In genomic region chr3:120450914-120451669, GRCh38 we compare ENCODE assay signal across 8 cellular contexts. TPM values are rescaled to one million over a fixed set of nuclear protein-coding genes. Genes with fewer than 3 reads are reported as not detected.
DNase-seq lines count a peak whose midpoint lies in the region; ATAC-seq, FAIRE-seq and TF ChIP-seq lines count a peak whose summit lies in the region.

Gene FSTL1 (minus strand): TSS chr3:120450992. CDS start chr3:120450746, 246 bp downstream.

- POLR2A ChIA-PET in GM12878 (lab: Charles Lee) = no interaction called here

- RAD21 ChIA-PET in GM12878 (lab: Charles Lee; ENCODE audit: unreplicated experiment) = no interaction called here

- DNase-seq in AG10803 (ENCODE audit: low read depth) = peak; percentile 83
- DNase-seq in HL-60 (ENCODE audit: low read depth in 1 of 2, low spot score in 1 of 2) = no peak
- DNase-seq in GM12878 (ENCODE audit: low read depth, low spot score) = no peak
- DNase-seq in iPS DF 6.9 (ENCODE audit: low read depth, low spot score) = no peak
- no peak for DNase-seq in renal cortical epithelial cell (ENCODE audit: low read depth)
- DNase-seq in DMS153 (lab: John Stamatoyannopoulos, UW) = no peak
- no peak for DNase-seq in NCI-H187 (lab: John Stamatoyannopoulos, UW)

- ATAC-seq in GM12878 (no peak), GM21786 (IDR thresholded peaks at IDR 0.05; ENCODE audit: unreplicated experiment) (no peak)

- SMC1A ChIA-PET in GM12878 (lab: Charles Lee; ENCODE audit: uncharacterized antibody, unreplicated experiment) = no interaction called here

- H3K36me3 ChIP-seq in GM12878 (ENCODE audit: control insufficient read depth in 2 of 2, insufficient read depth in 2 of 2, low read length in 1 of 2) = no peaks in the 10 kb centered on the region
- H3K36me3 ChIP-seq in iPS DF 6.9 (ENCODE audit: control insufficient read depth, insufficient read depth, low read length) = no peaks in the 10 kb centered on the region

- no peak for TF ChIP-seq EP300 in GM12878 (IDR thresholded peaks at IDR 0.05; ENCODE audit: borderline replicate concordance in 1 of 2, control insufficient read depth in 1 of 2, low read depth in 2 of 2, low read length in 2 of 2)

- no peak for TF ChIP-seq CTCF in AG10803 (conservative IDR thresholded peaks at IDR 0.05; ENCODE audit: low read length)
- no peak for TF ChIP-seq CTCF in HL-60 (IDR thresholded peaks at IDR 0.05; ENCODE audit: insufficient read depth, low read length)
- no peak for TF ChIP-seq CTCF in GM12878 (IDR thresholded peaks at IDR 0.05 in 2 of 3, conservative IDR thresholded peaks at IDR 0.05 in 1 of 3; ENCODE audit: control insufficient read depth in 2 of 3, extremely low read depth in 1 of 3, insufficient read depth in 1 of 3, low read depth in 3 of 3, low read length in 3 of 3)

- FAIRE-seq in GM12878 (lab: Jason Lieb, UNC) = no peak

- in situ Hi-C loops in GM12878 (cut with MboI) = no loop called here

- peak; percentile 46; the same call in 1 of the 2 replicates for TF ChIP-seq POLR2A in GM12878 (IDR thresholded peaks at IDR 0.05; ENCODE audit: low read depth, low read length)

- no TSS peak for BruUV-seq in GM12878 (replicated peaks; lab: Mats Ljungman, UMichigan)

- H3K4me2 ChIP-seq in GM12878 (ENCODE audit: control insufficient read depth, insufficient read depth) = peak within 1 kb of the TSS; percentile 60

- no peak for TF ChIP-seq RAD21 in GM12878 (IDR thresholded peaks at IDR 0.05; ENCODE audit: insufficient read depth, low read depth, low read length)

- CTCF ChIA-PET in GM12878 (lab: Yijun Ruan, JAX) = no interaction called here

- intact Hi-C loops in GM12878 (cut with micrococcal nuclease; ENCODE audit: unreplicated experiment) = no loop called here

- H2AFZ ChIP-seq in GM12878 (ENCODE audit: control insufficient read depth, low read depth, low read length) = no peak within 1 kb of the TSS; the same call in 1 of the 2 replicates

- H3K27me3 ChIP-seq in HL-60 (ENCODE audit: insufficient read depth, poor library complexity, severe bottlenecking) (peaks cover 32% of the 10 kb centered on the region), GM12878 (replicated peaks in 1 of 2; ENCODE audit: control insufficient read depth in 2 of 2, insufficient read depth in 2 of 2, low read length in 1 of 2) (peaks cover 9 to 17% of the 10 kb centered on the region in 2 experiments), iPS DF 6.9 (ENCODE audit: control insufficient read depth, insufficient read depth, low read length) (no peaks in the 10 kb centered on the region)

- no peak within 1 kb of the TSS for H3K9ac ChIP-seq in GM12878 (ENCODE audit: control insufficient read depth, insufficient read depth, low read length)

- 42% methylated on average over 38 of the region's 67 CpGs for whole genome bisulfite sequencing in GM12878 (ENCODE audit: insufficient coverage, insufficient replicate concordance, low lambda C conversion rate, missing lambda C conversion rate)
- no CpG with 5 or more reads among the region's 67 CpGs for WGBS in iPS DF 6.9 (ENCODE audit: insufficient coverage, insufficient read length)

- H3K4me1 ChIP-seq in GM12878 (ENCODE audit: control insufficient read depth, insufficient read depth, low read length) = no peaks in the 10 kb centered on the region
- H3K4me1 ChIP-seq in iPS DF 6.9 (ENCODE audit: control insufficient read depth, insufficient read depth, low read length) = peaks cover 8% of the 10 kb centered on the region; the same call in 1 of the 2 replicates

- H3K27ac ChIP-seq in HL-60 (replicated peaks) = no peak within 1 kb of the TSS
- H3K27ac ChIP-seq in GM12878 (ENCODE audit: control insufficient read depth, insufficient read depth) = no peak within 1 kb of the TSS
- no peak within 1 kb of the TSS for H3K27ac ChIP-seq in iPS DF 6.9 (ENCODE audit: low read length)

- H3K9me3 ChIP-seq in GM12878 (replicated peaks; ENCODE audit: control insufficient read depth, insufficient read depth, low read length) = no peaks in the 10 kb centered on the region
- no peaks in the 10 kb centered on the region for H3K9me3 ChIP-seq in iPS DF 6.9 (ENCODE audit: control insufficient read depth, insufficient read depth, low read length)

- H3K79me2 ChIP-seq in GM12878 (ENCODE audit: control insufficient read depth, insufficient read depth, low read length) = no peaks in the 10 kb centered on the region

- H4K20me1 ChIP-seq in GM12878 (ENCODE audit: control insufficient read depth, insufficient read depth) = no peaks in the 10 kb centered on the region

- H3K4me3 ChIP-seq in AG10803 (ENCODE audit: low read length) (peak within 1 kb of the TSS; percentile 87), HL-60 (replicated peaks; ENCODE audit: insufficient read depth, low read length) (peak within 1 kb of the TSS; percentile 48), GM12878 (peak within 1 kb of the TSS; percentile 47; the same call in 1 of the 2 replicates), iPS DF 6.9 (ENCODE audit: low read length) (peak within 1 kb of the TSS; percentile 83)

TF ChIP-seq in GM12878, 131 proteins besides CTCF, POLR2A, EP300 and RAD21:
- TF ChIP-seq HDAC2 (IDR thresholded peaks at IDR 0.05) (no peak), POLR2AphosphoS5 (IDR thresholded peaks at IDR 0.05; ENCODE audit: low read length) (no peak), TCF3 (IDR thresholded peaks at IDR 0.05; ENCODE audit: borderline replicate concordance, insufficient read depth, low read depth, low read length) (no peak), SIX5 (IDR thresholded peaks at IDR 0.05; ENCODE audit: low read depth, low read length, severe bottlenecking) (no peak), NR2C2 (IDR thresholded peaks at IDR 0.05; ENCODE audit: borderline replicate concordance, control insufficient read depth, insufficient read length, low read depth) (no peak), JUND (IDR thresholded peaks at IDR 0.05; ENCODE audit: low read depth, low read length) (no peak), IRF3 (IDR thresholded peaks at IDR 0.05) (no peak), SUPT20H (IDR thresholded peaks at IDR 0.05; ENCODE audit: borderline replicate concordance, control insufficient read depth, low read depth, low read length) (no peak), TCF12 (IDR thresholded peaks at IDR 0.05; ENCODE audit: low read depth, low read length) (no peak), SMC3 (IDR thresholded peaks at IDR 0.05; ENCODE audit: borderline replicate concordance, low read length) (no peak)
TF ChIP-seq in GM12878: peak in this region for 0.

RNA-seq across cellular contexts. Expression of gene FSTL1, which starts in this region (rescaled TPM):
- total RNA-seq in GM12878 (2013; cell fraction: nucleolus; rRNA removed) = 0.15 and 0.24 TPM in 2 replicates
- total RNA-seq in GM12878 (2014; rRNA removed) = 0.06 and 0.27 TPM in 2 replicates
- total RNA-seq in GM12878 (2014; rRNA removed; fragmentation: Illumina TruSeq; extraction: Trizol) = not detected in 2 replicates
- 1.0 and 1.7 TPM in 2 replicates for total RNA-seq in GM12878 (2021)
- polyA plus RNA-seq in GM12878 (2011; ENCODE audit: low read depth) = 0.12 TPM
- polyA plus RNA-seq in GM12878 (2011; rRNA removed) = 0.18 and 0.35 TPM in 2 replicates
- 0.04 and 0.07 TPM in 2 replicates for polyA plus RNA-seq in GM12878 (2011; cell fraction: cytosol; rRNA removed)
- polyA plus RNA-seq in GM12878 (2011; cell fraction: nucleus; rRNA removed) = 0.15 and 0.43 TPM in 2 replicates
- 0.07 and 0.10 TPM in 2 replicates for polyA plus RNA-seq in GM12878 (2012)
- 0.19 TPM in 1 of 2 replicates, not detected in the other for polyA plus RNA-seq in GM12878 (2014; fragmentation: Illumina TruSeq; extraction: Trizol)
- polyA plus RNA-seq in GM12878 (2014; fragmentation: Nextera tagmentation; extraction: Ambion mirVana) = not detected
- not detected in 2 replicates for polyA plus RNA-seq in GM12878 (2014; rRNA removed)
- polyA plus RNA-seq in GM12878 (2016; fragmentation: Nextera tagmentation; extraction: Ambion mirVana) = under 1 TPM; 0.44 TPM
- 0.29 and 0.31 TPM in 2 replicates for polyA minus RNA-seq in GM12878 (2011; rRNA and poly(A)+ RNA removed)
- polyA minus RNA-seq in GM12878 (2011; cell fraction: cytosol; rRNA and poly(A)+ RNA removed) = not detected in 2 replicates
- polyA minus RNA-seq in GM12878 (2011; cell fraction: nucleus; rRNA and poly(A)+ RNA removed) = 0.48 TPM in 1 of 2 replicates, not detected in the other
- total RNA-seq in renal cortical epithelial cell = 740 and 1,387 TPM in 2 replicates

Comparison
In these comparisons a context has a peak if more than half of its experiments do, and no peak if none do; other contexts are left out.
1. RNA of gene FSTL1 (total RNA-seq): 740 to 1,387 TPM in renal cortical epithelial cell; 0.06 to 1.7 TPM in GM12878; every median in the first group is over 100 times any median in the second.
2. Peak in every context shown above with its lines, with median percentiles within 50 percentile points of each other: H3K4me3 ChIP-seq.